ENCODE assay signal across 18 cellular contexts in genomic region chr1:208343226-208343625, GRCh38.
"Had no signal": no experiment of that assay in that cellular context is flagged by ENCODE, and none has a peak within 500 bp of the region (broad histone marks: within the 10 kb centered on the region; RNA-seq: fewer than 3 reads in every experiment).

No MANE protein-coding gene starts in this region.

- DNase-seq: cortex of kidney; dorsolateral prefrontal cortex; effector CD8-positive, alpha-beta T cell; foreskin melanocyte; heart left ventricle; hypothalamus; kidney glomerular epithelial cell; mesendoderm; naive B cell; occipital lobe; psoas muscle; retina; stimulated activated CD4-positive, alpha-beta T cell treated with anti-CD3 and anti-CD28 coated beads, Interleukin-12 subunit alpha, Interleukin-12 subunit beta, amount 100 ng/mL, for 4 hours; stimulated activated naive CD4-positive, alpha-beta T cell; stomach; substantia nigra; transverse colon had no signal

- H3K9me3 Mint-ChIP-seq: nephron had no signal

- H3K27ac Mint-ChIP-seq: nephron had no signal

- ATAC-seq: heart left ventricle, psoas muscle had no signal

- H3K4me1 Mint-ChIP-seq: naive B cell had no signal

- H3K4me3 Mint-ChIP-seq: naive B cell, nephron had no signal

- H3K36me3 Mint-ChIP-seq: naive B cell had no signal
